24 cellular contexts compared by ENCODE assay signal in the genomic region with DNA sequence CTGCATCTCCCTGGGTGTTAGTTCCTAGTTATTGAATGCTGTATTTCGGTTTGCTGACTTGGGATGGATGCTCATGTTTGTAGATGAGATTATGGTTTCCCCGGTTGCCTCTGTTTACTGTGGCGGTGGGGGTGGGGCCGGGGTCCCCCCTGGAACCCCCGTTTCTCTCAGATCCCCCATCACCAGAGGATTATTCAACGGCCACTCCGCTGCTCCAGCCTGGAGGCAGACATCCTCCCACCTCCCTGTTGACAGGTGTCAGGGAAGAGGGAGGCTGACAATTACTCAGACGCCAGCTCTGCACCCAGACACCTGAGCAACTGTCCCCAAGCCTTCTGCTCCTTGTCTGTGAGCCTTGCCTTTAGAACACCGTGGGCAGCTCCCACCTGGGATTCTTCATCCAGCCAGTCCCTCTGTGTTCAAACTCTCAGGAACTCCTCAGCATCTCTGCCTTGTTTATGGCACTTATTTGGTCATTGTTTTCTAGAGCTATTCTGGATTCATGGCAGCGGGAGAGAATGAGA.
"Had no signal": no experiment of that assay in that cellular context is flagged by ENCODE, and none has a peak within 500 bp of the region (broad histone marks: within the 10 kb centered on the region; RNA-seq: fewer than 3 reads in every experiment).

No MANE protein-coding gene starts in this region.

- H3K27ac ChIP-seq: esophagus muscularis mucosa, foreskin keratinocyte, heart left ventricle, left lung, ovary, sigmoid colon, suprapubic skin, tibial artery had no signal

- DNase-seq: activated B cell treated with CpG ODN at 0.5 μM for 24 hours; activated CD4-positive, alpha-beta T cell treated with anti-CD3 and anti-CD28 coated beads, Interleukin-2, amount 50 U/mL, for 1 hour; activated CD8-positive, alpha-beta T cell treated with anti-CD3 and anti-CD28 coated beads for 36 hours; activated gamma-delta T cell treated with Interleukin-2 at 50 U/mL for 16 hours; activated naive CD4-positive, alpha-beta T cell treated with anti-CD3 and anti-CD28 coated beads, Interleukin-2, amount 50 U/mL, for 16 hours; activated T-cell treated with anti-CD3 and anti-CD28 coated beads, Interleukin-2, amount 50 U/mL, for 4 hours; amniotic stem cell; caudate nucleus; foreskin keratinocyte; immature natural killer cell; kidney glomerular epithelial cell; left lung; ovary; sigmoid colon; small intestine; stimulated activated CD4-positive, alpha-beta T cell treated with anti-CD3 and anti-CD28 coated beads, Interleukin-1b, Interleukin-23, amount 100 ng/mL, for 48 hours; stimulated activated CD4-positive, alpha-beta T cell treated with anti-CD3 and anti-CD28 coated beads, Interleukin-4, amount 100 ng/mL, for 4 hours; stimulated activated CD8-positive, alpha-beta memory T cell treated with anti-CD3 and anti-CD28 coated beads, Interleukin-4, amount 100 ng/mL, for 48 hours; stimulated activated naive B cell treated with anti-CD40 and anti-IgM and Interleukin-4, amounts not matched to agents 10 μg/mL and 1 μg/mL and 100 μg/mL, for 72 hours; T1000 had no signal

- H3K36me3 ChIP-seq: esophagus muscularis mucosa, heart left ventricle, left lung, ovary, sigmoid colon, suprapubic skin, tibial artery had no signal

- H3K4me3 ChIP-seq: esophagus muscularis mucosa, heart left ventricle, left lung, ovary, sigmoid colon, suprapubic skin, tibial artery had no signal

- H3K27me3 ChIP-seq: ovary had no signal

- H3K4me1 ChIP-seq: esophagus muscularis mucosa, foreskin keratinocyte, heart left ventricle, left lung, sigmoid colon, suprapubic skin, tibial artery had no signal

- H3K9me3 ChIP-seq: ovary, suprapubic skin had no signal
